15 cellular contexts compared by ENCODE assay signal in the genomic region with DNA sequence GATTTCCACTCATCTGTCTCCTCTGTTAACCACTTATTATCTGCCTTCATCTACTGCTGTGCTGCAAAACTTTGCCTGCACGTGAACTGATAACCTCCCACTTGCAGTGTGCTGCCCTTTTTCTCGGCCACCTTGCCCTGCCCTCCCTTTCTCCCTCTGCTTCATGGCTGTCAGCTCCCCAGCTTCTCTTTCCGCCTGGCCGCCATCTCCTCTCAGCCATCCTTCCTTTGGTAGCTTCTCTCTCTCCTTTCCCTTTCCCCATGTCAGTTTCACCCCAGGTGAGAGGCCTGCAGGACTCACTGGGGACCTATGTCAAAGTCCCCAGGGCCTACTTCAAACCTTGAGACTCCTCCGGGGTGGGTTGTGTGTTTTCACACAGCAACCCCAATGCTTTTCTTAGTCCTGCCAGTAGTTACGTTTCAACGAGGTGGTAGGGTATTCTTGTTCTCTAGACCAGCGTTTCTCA. TPM values are rescaled to one million over a fixed set of nuclear protein-coding genes. Genes with fewer than 3 reads are reported as not detected.
A peak's percentile ranks its signal among the peaks of the same experiment; 100 is the strongest.
DNase-seq lines count a peak whose midpoint lies in the region; ATAC-seq and TF ChIP-seq lines count a peak whose summit lies in the region.
"Had no signal": no experiment of that assay in that cellular context is flagged by ENCODE, and none has a peak within 500 bp of the region (broad histone marks: within the 10 kb centered on the region; RNA-seq: fewer than 3 reads in every experiment).

No MANE protein-coding gene starts in this region.

- peak; percentile 40 to 43 for ATAC-seq in activated T-cell treated with anti-CD3 and anti-CD28 coated beads, Interleukin-2, amount 50 U/mL, for 72 hours (replicated peaks in 1 of 2)
- ATAC-seq in GM21786 (IDR thresholded peaks at IDR 0.05; ENCODE audit: unreplicated experiment) (peak; percentile 38), heart left ventricle (no peak)
- no peak for ATAC-seq in stimulated activated effector memory CD8-positive, alpha-beta T cell treated with anti-CD3 and anti-CD28 coated beads, Interleukin-12 subunit alpha, Interleukin-12 subunit beta, amount 100 ng/mL, for 72 hours
- ATAC-seq: gastroesophageal sphincter had no signal

- peaks cover 81% of the 10 kb centered on the region for H3K4me1 Mint-ChIP-seq in activated T-cell treated with anti-CD3 and anti-CD28 coated beads, Interleukin-2, amount 50 U/mL, for 72 hours (ENCODE audit: low read depth)
- peaks cover 59% of the 10 kb centered on the region for H3K4me1 Mint-ChIP-seq in activated CD4-positive, alpha-beta memory T cell treated with anti-CD3 and anti-CD28 coated beads for 36 hours (ENCODE audit: low read depth)
- peaks cover 36% of the 10 kb centered on the region for H3K4me1 Mint-ChIP-seq in stimulated activated effector memory CD8-positive, alpha-beta T cell treated with anti-CD3 and anti-CD28 coated beads, Interleukin-12 subunit alpha, Interleukin-12 subunit beta, amount 100 ng/mL, for 72 hours
- peaks cover 15 to 30% of the 10 kb centered on the region in 2 donors for H3K4me1 Mint-ChIP-seq in immature natural killer cell

- H3K27me3 ChIP-seq in heart left ventricle = no peaks in the 10 kb centered on the region
- H3K27me3 ChIP-seq: gastroesophageal sphincter, uterus had no signal

- WGBS in heart left ventricle, 4 donors = 73 to 81% (median 78%) methylated on average over 8 of the region's 8 CpGs

- peaks cover 0 to 13% (median 1%) of the 10 kb centered on the region in 12 donors for H3K4me1 ChIP-seq in heart left ventricle
- H3K4me1 ChIP-seq: breast epithelium, uterus had no signal

- DNase-seq in activated T-cell treated with anti-CD3 and anti-CD28 coated beads, Interleukin-2, amount 50 U/mL, for 72 hours = peak in 1 of 2 donors; percentile 15
- no peak for DNase-seq in activated T-cell treated with anti-CD3 and anti-CD28 coated beads for 4 hours
- DNase-seq in activated CD4-positive, alpha-beta memory T cell treated with anti-CD3 and anti-CD28 coated beads for 36 hours = peak; percentile 23
- DNase-seq in stimulated activated effector memory CD8-positive, alpha-beta T cell treated with anti-CD3 and anti-CD28 coated beads, Interleukin-12 subunit alpha, Interleukin-12 subunit beta, amount 100 ng/mL, for 72 hours (ENCODE audit: low spot score in 2 of 2) = no peak
- DNase-seq in NCI-H1930 (lab: John Stamatoyannopoulos, UW) = no peak
- DNase-seq in heart left ventricle = no peak
- no peak for DNase-seq in immature natural killer cell
- DNase-seq: DMS153; NCI-H146; NCI-H748 treated with DMSO at 0.1 percent for 48 hours; stimulated activated CD8-positive, alpha-beta memory T cell treated with anti-CD3 and anti-CD28 coated beads, Interleukin-4, amount 100 ng/mL, for 48 hours; uterus had no signal

- POLR2A ChIA-PET in activated CD4-positive, alpha-beta memory T cell treated with anti-CD3 and anti-CD28 coated beads for 36 hours (lab: Charles Lee) = no interaction called here

- peak overlapping the region; percentile 97 for H3K27ac Mint-ChIP-seq in activated T-cell treated with anti-CD3 and anti-CD28 coated beads, Interleukin-2, amount 50 U/mL, for 72 hours
- H3K27ac Mint-ChIP-seq in activated CD4-positive, alpha-beta memory T cell treated with anti-CD3 and anti-CD28 coated beads for 36 hours = peak overlapping the region; percentile 89
- peak overlapping the region; percentile 95 for H3K27ac Mint-ChIP-seq in stimulated activated effector memory CD8-positive, alpha-beta T cell treated with anti-CD3 and anti-CD28 coated beads, Interleukin-12 subunit alpha, Interleukin-12 subunit beta, amount 100 ng/mL, for 72 hours
- no peak overlapping the region for H3K27ac Mint-ChIP-seq in immature natural killer cell

- H3K36me3 ChIP-seq in heart left ventricle = peaks cover 0 to 89% (median 73%) of the 10 kb centered on the region in 9 donors
- H3K36me3 ChIP-seq: uterus had no signal

- no peaks in the 10 kb centered on the region for H3K9me3 Mint-ChIP-seq in activated T-cell treated with anti-CD3 and anti-CD28 coated beads, Interleukin-2, amount 50 U/mL, for 72 hours
- no peaks in the 10 kb centered on the region for H3K9me3 Mint-ChIP-seq in activated CD4-positive, alpha-beta memory T cell treated with anti-CD3 and anti-CD28 coated beads for 36 hours
- no peaks in the 10 kb centered on the region for H3K9me3 Mint-ChIP-seq in stimulated activated effector memory CD8-positive, alpha-beta T cell treated with anti-CD3 and anti-CD28 coated beads, Interleukin-12 subunit alpha, Interleukin-12 subunit beta, amount 100 ng/mL, for 72 hours
- H3K9me3 Mint-ChIP-seq in immature natural killer cell = peaks cover 0 to 5% (median 0%) of the 10 kb centered on the region in 6 donors

- H3K36me3 Mint-ChIP-seq in activated T-cell treated with anti-CD3 and anti-CD28 coated beads, Interleukin-2, amount 50 U/mL, for 72 hours (ENCODE audit: insufficient read depth in 2 of 2) = peaks cover 35 to 55% of the 10 kb centered on the region in 2 donors
- peaks cover 63% of the 10 kb centered on the region for H3K36me3 Mint-ChIP-seq in activated CD4-positive, alpha-beta memory T cell treated with anti-CD3 and anti-CD28 coated beads for 36 hours
- peaks cover 95% of the 10 kb centered on the region for H3K36me3 Mint-ChIP-seq in stimulated activated effector memory CD8-positive, alpha-beta T cell treated with anti-CD3 and anti-CD28 coated beads, Interleukin-12 subunit alpha, Interleukin-12 subunit beta, amount 100 ng/mL, for 72 hours
- peaks cover 3 to 31% (median 11%) of the 10 kb centered on the region in 3 donors for H3K36me3 Mint-ChIP-seq in immature natural killer cell

- no peaks in the 10 kb centered on the region for H3K9me3 ChIP-seq in heart left ventricle
- H3K9me3 ChIP-seq: breast epithelium, gastroesophageal sphincter, uterus had no signal

- peak overlapping the region; percentile 88 to 97 for H3K4me3 Mint-ChIP-seq in activated T-cell treated with anti-CD3 and anti-CD28 coated beads, Interleukin-2, amount 50 U/mL, for 72 hours
- peak overlapping the region; percentile 75 for H3K4me3 Mint-ChIP-seq in activated CD4-positive, alpha-beta memory T cell treated with anti-CD3 and anti-CD28 coated beads for 36 hours
- H3K4me3 Mint-ChIP-seq in stimulated activated effector memory CD8-positive, alpha-beta T cell treated with anti-CD3 and anti-CD28 coated beads, Interleukin-12 subunit alpha, Interleukin-12 subunit beta, amount 100 ng/mL, for 72 hours = peak overlapping the region; percentile 71
- no peak overlapping the region for H3K4me3 Mint-ChIP-seq in immature natural killer cell

- intact Hi-C loops in activated CD4-positive, alpha-beta memory T cell treated with anti-CD3 and anti-CD28 coated beads for 36 hours (cut with micrococcal nuclease) = loop anchor here (5.0 to 10.0 kb wide), 3 partner anchors 650 to 1670 kb away; partner anchors contain the start of gene HCCS
- intact Hi-C loops in heart left ventricle (cut with DNase I) = loop anchor here in 2 of 10 donors (5.0 kb wide), 1 partner anchor 232 kb away; no protein-coding TSS in a partner anchor

- H3K27ac ChIP-seq in heart left ventricle = no peak overlapping the region
- H3K27ac ChIP-seq: breast epithelium, gastroesophageal sphincter, uterus had no signal

- CTCF ChIA-PET in activated CD4-positive, alpha-beta memory T cell treated with anti-CD3 and anti-CD28 coated beads for 36 hours (lab: Charles Lee) = no interaction called here

- no peak for TF ChIP-seq POLR2A in heart left ventricle (IDR thresholded peaks at IDR 0.05)

- TF ChIP-seq CTCF in heart left ventricle (IDR thresholded peaks at IDR 0.05) = no peak

- no peaks in the 10 kb centered on the region for H3K27me3 Mint-ChIP-seq in activated T-cell treated with anti-CD3 and anti-CD28 coated beads, Interleukin-2, amount 50 U/mL, for 72 hours (ENCODE audit: low read depth)
- no peaks in the 10 kb centered on the region for H3K27me3 Mint-ChIP-seq in activated CD4-positive, alpha-beta memory T cell treated with anti-CD3 and anti-CD28 coated beads for 36 hours
- peaks cover 0 to 2% (median 0%) of the 10 kb centered on the region in 3 donors for H3K27me3 Mint-ChIP-seq in immature natural killer cell (ENCODE audit: low read depth in 3 of 3)

- no peak overlapping the region for H3K4me3 ChIP-seq in heart left ventricle
- H3K4me3 ChIP-seq: breast epithelium, gastroesophageal sphincter, uterus had no signal

RNA-seq across cellular contexts. Expression of gene MSL3, which starts 6.6 kb away (rescaled TPM):
- total RNA-seq in activated T-cell treated with anti-CD3 and anti-CD28 coated beads, Interleukin-2, amount 50 U/mL, for 72 hours = 100 to 1,000 TPM; 101 TPM
- total RNA-seq in activated CD4-positive, alpha-beta memory T cell treated with anti-CD3 and anti-CD28 coated beads for 36 hours = 10 to 100 TPM; 45.3 to 47.0 TPM
- total RNA-seq in heart left ventricle = 10 to 100 TPM; 11.0 to 20.3 (median 13.2) TPM
- 10 to 100 TPM; 11.7 to 25.9 TPM for polyA plus RNA-seq in heart left ventricle
- polyA plus RNA-seq in immature natural killer cell = 10 to 100 TPM; 40.5 to 47.8 (median 41.0) TPM

Comparison
In these comparisons a context has a peak if more than half of its experiments do, and no peak if none do; other contexts are left out.
1. ATAC-seq: peak in activated T-cell treated with anti-CD3 and anti-CD28 coated beads, Interleukin-2, amount 50 U/mL, for 72 hours (2 of 2) and GM21786 (single experiment); none in stimulated activated effector memory CD8-positive, alpha-beta T cell treated with anti-CD3 and anti-CD28 coated beads, Interleukin-12 subunit alpha, Interleukin-12 subunit beta, amount 100 ng/mL, for 72 hours (single experiment) and heart left ventricle (0 of 4).
2. H3K27ac Mint-ChIP-seq: peak in activated T-cell treated with anti-CD3 and anti-CD28 coated beads, Interleukin-2, amount 50 U/mL, for 72 hours (single experiment), activated CD4-positive, alpha-beta memory T cell treated with anti-CD3 and anti-CD28 coated beads for 36 hours (single experiment) and stimulated activated effector memory CD8-positive, alpha-beta T cell treated with anti-CD3 and anti-CD28 coated beads, Interleukin-12 subunit alpha, Interleukin-12 subunit beta, amount 100 ng/mL, for 72 hours (single experiment); none in immature natural killer cell (0 of 6).
3. H3K4me3 Mint-ChIP-seq: peak in activated T-cell treated with anti-CD3 and anti-CD28 coated beads, Interleukin-2, amount 50 U/mL, for 72 hours (2 of 2), activated CD4-positive, alpha-beta memory T cell treated with anti-CD3 and anti-CD28 coated beads for 36 hours (single experiment) and stimulated activated effector memory CD8-positive, alpha-beta T cell treated with anti-CD3 and anti-CD28 coated beads, Interleukin-12 subunit alpha, Interleukin-12 subunit beta, amount 100 ng/mL, for 72 hours (single experiment); none in immature natural killer cell (0 of 5).